Comparison of ENCODE assay signal across 1 cellular context in the genomic region with DNA sequence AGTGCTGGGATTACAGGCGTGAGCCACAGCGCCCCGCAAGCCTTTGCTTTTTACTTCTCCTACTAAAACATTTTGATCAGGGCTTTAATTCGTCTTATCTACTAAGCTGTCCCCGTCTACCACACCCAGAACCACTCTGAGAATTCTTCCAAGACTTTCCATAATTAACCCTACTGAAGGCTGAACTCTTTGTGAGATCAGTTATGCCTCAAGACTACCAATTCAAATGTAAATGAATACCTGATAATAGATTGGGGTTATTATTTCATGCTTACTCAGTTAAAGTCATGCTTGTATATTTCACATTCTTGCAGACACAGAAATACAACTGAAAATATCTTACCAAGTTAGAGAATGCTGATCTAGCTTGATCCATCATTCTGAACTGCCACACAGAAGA.
A peak's percentile ranks its signal among the peaks of the same experiment; 100 is the strongest.
TF ChIP-seq lines count a peak whose summit lies in the region.

No MANE protein-coding gene starts in this region.

TF ChIP-seq in K562, 482 proteins besides CTCF, POLR2A, EP300 and RAD21:
- TF ChIP-seq GATAD2B (IDR thresholded peaks at IDR 0.05; ENCODE audit: borderline replicate concordance), result 0 out of 2 replicates have a peak, but pooled peaks have one; percentile 43
- TF ChIP-seq SRSF7 (optimal IDR thresholded peaks at IDR 0.05; ENCODE audit: low read depth, low read length), result no peak
- TF ChIP-seq E2F8 (IDR thresholded peaks at IDR 0.05; ENCODE audit: low read depth, partially characterized antibody), result no peak
- TF ChIP-seq, protein P1, sequence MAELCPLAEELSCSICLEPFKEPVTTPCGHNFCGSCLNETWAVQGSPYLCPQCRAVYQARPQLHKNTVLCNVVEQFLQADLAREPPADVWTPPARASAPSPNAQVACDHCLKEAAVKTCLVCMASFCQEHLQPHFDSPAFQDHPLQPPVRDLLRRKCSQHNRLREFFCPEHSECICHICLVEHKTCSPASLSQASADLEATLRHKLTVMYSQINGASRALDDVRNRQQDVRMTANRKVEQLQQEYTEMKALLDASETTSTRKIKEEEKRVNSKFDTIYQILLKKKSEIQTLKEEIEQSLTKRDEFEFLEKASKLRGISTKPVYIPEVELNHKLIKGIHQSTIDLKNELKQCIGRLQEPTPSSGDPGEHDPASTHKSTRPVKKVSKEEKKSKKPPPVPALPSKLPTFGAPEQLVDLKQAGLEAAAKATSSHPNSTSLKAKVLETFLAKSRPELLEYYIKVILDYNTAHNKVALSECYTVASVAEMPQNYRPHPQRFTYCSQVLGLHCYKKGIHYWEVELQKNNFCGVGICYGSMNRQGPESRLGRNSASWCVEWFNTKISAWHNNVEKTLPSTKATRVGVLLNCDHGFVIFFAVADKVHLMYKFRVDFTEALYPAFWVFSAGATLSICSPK (IDR thresholded peaks at IDR 0.05; ENCODE audit: borderline replicate concordance), result no peak
- no peak for TF ChIP-seq SFPQ (IDR thresholded peaks at IDR 0.05; ENCODE audit: low read depth, low read length)
- no peak for TF ChIP-seq MXI1 (IDR thresholded peaks at IDR 0.05; ENCODE audit: low read depth, low read length)
- TF ChIP-seq ERF (CRISPR knock-in tag; IDR thresholded peaks at IDR 0.05), result no peak
- TF ChIP-seq E2F3 (CRISPR knock-in tag; IDR thresholded peaks at IDR 0.05), result no peak
- no peak for TF ChIP-seq ATF1 (CRISPR knock-in tag; IDR thresholded peaks at IDR 0.05)
- no peak for TF ChIP-seq ATF1 (tag; IDR thresholded peaks at IDR 0.05)
- TF ChIP-seq SUPT5H (IDR thresholded peaks at IDR 0.05), result 0 out of 2 replicates have a peak, but pooled peaks have one; percentile 15
- TF ChIP-seq ZNF436 (CRISPR knock-in tag; IDR thresholded peaks at IDR 0.05), result no peak
- TF ChIP-seq KLF6 (CRISPR knock-in tag; IDR thresholded peaks at IDR 0.05; ENCODE audit: borderline replicate concordance), result no peak
- TF ChIP-seq GABPB2 (CRISPR knock-in tag; conservative IDR thresholded peaks at IDR 0.05), result no peak
- no peak for TF ChIP-seq WHSC1 (IDR thresholded peaks at IDR 0.05; ENCODE audit: low read length)
- 0 out of 2 replicates have a peak, but pooled peaks have one; percentile 24 for TF ChIP-seq NR2C1 (IDR thresholded peaks at IDR 0.05)
- no peak for TF ChIP-seq NR2C1 (tag; IDR thresholded peaks at IDR 0.05)
